Comparison of ENCODE assay signal across 2 cellular contexts in genomic region chr14:20971705-20972021, GRCh38.
TF ChIP-seq lines count a peak whose summit lies in the region.

No MANE protein-coding gene starts in this region.

TF ChIP-seq in HCT116, 20 proteins besides CTCF, POLR2A, EP300 and RAD21:
- TF ChIP-seq EZH2phosphoT487 (IDR thresholded peaks at IDR 0.05; ENCODE audit: borderline replicate concordance) (no peak), YY1 (IDR thresholded peaks at IDR 0.05; ENCODE audit: extremely low read depth, insufficient replicate concordance, low read depth, low read length) (no peak), SP1 (IDR thresholded peaks at IDR 0.05; ENCODE audit: low read depth) (no peak), ELF1 (IDR thresholded peaks at IDR 0.05; ENCODE audit: borderline replicate concordance, low read depth) (no peak), ATF3 (IDR thresholded peaks at IDR 0.05) (no peak), CEBPB (IDR thresholded peaks at IDR 0.05; ENCODE audit: low read depth) (no peak), ZFX (IDR thresholded peaks at IDR 0.05) (no peak), MAX (IDR thresholded peaks at IDR 0.05) (no peak), POLR2AphosphoS5 (IDR thresholded peaks at IDR 0.05; ENCODE audit: low read depth, low read length) (no peak), EGR1 (IDR thresholded peaks at IDR 0.05; ENCODE audit: low read depth) (no peak), SIN3A (IDR thresholded peaks at IDR 0.05; ENCODE audit: low read depth) (no peak), TCF7L2 (IDR thresholded peaks at IDR 0.05; ENCODE audit: borderline replicate concordance, extremely low read depth, insufficient read depth, insufficient read length) (no peak), JUND (IDR thresholded peaks at IDR 0.05) (no peak), SRF (IDR thresholded peaks at IDR 0.05; ENCODE audit: low read depth) (no peak), ZNF274 (IDR thresholded peaks at IDR 0.05; ENCODE audit: low read depth, low read length) (no peak), EZH2 (IDR thresholded peaks at IDR 0.05) (no peak)
- TF ChIP-seq, protein P1, sequence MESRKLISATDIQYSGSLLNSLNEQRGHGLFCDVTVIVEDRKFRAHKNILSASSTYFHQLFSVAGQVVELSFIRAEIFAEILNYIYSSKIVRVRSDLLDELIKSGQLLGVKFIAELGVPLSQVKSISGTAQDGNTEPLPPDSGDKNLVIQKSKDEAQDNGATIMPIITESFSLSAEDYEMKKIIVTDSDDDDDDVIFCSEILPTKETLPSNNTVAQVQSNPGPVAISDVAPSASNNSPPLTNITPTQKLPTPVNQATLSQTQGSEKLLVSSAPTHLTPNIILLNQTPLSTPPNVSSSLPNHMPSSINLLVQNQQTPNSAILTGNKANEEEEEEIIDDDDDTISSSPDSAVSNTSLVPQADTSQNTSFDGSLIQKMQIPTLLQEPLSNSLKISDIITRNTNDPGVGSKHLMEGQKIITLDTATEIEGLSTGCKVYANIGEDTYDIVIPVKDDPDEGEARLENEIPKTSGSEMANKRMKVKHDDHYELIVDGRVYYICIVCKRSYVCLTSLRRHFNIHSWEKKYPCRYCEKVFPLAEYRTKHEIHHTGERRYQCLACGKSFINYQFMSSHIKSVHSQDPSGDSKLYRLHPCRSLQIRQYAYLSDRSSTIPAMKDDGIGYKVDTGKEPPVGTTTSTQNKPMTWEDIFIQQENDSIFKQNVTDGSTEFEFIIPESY (IDR thresholded peaks at IDR 0.05; ENCODE audit: extremely low read depth, insufficient replicate concordance, low read length), result no peak
- TF ChIP-seq, protein P2, sequence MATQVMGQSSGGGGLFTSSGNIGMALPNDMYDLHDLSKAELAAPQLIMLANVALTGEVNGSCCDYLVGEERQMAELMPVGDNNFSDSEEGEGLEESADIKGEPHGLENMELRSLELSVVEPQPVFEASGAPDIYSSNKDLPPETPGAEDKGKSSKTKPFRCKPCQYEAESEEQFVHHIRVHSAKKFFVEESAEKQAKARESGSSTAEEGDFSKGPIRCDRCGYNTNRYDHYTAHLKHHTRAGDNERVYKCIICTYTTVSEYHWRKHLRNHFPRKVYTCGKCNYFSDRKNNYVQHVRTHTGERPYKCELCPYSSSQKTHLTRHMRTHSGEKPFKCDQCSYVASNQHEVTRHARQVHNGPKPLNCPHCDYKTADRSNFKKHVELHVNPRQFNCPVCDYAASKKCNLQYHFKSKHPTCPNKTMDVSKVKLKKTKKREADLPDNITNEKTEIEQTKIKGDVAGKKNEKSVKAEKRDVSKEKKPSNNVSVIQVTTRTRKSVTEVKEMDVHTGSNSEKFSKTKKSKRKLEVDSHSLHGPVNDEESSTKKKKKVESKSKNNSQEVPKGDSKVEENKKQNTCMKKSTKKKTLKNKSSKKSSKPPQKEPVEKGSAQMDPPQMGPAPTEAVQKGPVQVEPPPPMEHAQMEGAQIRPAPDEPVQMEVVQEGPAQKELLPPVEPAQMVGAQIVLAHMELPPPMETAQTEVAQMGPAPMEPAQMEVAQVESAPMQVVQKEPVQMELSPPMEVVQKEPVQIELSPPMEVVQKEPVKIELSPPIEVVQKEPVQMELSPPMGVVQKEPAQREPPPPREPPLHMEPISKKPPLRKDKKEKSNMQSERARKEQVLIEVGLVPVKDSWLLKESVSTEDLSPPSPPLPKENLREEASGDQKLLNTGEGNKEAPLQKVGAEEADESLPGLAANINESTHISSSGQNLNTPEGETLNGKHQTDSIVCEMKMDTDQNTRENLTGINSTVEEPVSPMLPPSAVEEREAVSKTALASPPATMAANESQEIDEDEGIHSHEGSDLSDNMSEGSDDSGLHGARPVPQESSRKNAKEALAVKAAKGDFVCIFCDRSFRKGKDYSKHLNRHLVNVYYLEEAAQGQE (IDR thresholded peaks at IDR 0.05; ENCODE audit: low read depth), result no peak

TF ChIP-seq in HepG2, 621 proteins besides CTCF, POLR2A, EP300 and RAD21:
- TF ChIP-seq, protein P3, sequence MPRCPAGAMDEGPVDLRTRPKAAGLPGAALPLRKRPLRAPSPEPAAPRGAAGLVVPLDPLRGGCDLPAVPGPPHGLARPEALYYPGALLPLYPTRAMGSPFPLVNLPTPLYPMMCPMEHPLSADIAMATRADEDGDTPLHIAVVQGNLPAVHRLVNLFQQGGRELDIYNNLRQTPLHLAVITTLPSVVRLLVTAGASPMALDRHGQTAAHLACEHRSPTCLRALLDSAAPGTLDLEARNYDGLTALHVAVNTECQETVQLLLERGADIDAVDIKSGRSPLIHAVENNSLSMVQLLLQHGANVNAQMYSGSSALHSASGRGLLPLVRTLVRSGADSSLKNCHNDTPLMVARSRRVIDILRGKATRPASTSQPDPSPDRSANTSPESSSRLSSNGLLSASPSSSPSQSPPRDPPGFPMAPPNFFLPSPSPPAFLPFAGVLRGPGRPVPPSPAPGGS (CRISPR knock-in tag; IDR thresholded peaks at IDR 0.05), result 0 out of 2 replicates have a peak, but pooled peaks have one; percentile 2
- TF ChIP-seq XRCC5 (optimal IDR thresholded peaks at IDR 0.05; ENCODE audit: low read length), result peak; percentile 7
- TF ChIP-seq PCBP1 (IDR thresholded peaks at IDR 0.05; ENCODE audit: borderline replicate concordance, low read depth, low read length), result no peak
- no peak for TF ChIP-seq PHF8 (CRISPR knock-in tag; IDR thresholded peaks at IDR 0.05)
- 0 out of 2 replicates have a peak, but pooled peaks have one; percentile 8 for TF ChIP-seq MYC (CRISPR knock-in tag; IDR thresholded peaks at IDR 0.05; ENCODE audit: borderline replicate concordance)
- TF ChIP-seq ZMYM4 (CRISPR knock-in tag; IDR thresholded peaks at IDR 0.05), result no peak
- TF ChIP-seq ZBTB20 (CRISPR knock-in tag; IDR thresholded peaks at IDR 0.05; ENCODE audit: borderline replicate concordance, low read depth), result no peak
- TF ChIP-seq ZFP1 (CRISPR knock-in tag; IDR thresholded peaks at IDR 0.05), result peak; percentile 11; the same call in 1 of the 2 replicates
- TF ChIP-seq ZNF329 (CRISPR knock-in tag; IDR thresholded peaks at IDR 0.05; ENCODE audit: low read depth), result peak; percentile 74; the same call in 1 of the 2 replicates
- TF ChIP-seq, protein P4, sequence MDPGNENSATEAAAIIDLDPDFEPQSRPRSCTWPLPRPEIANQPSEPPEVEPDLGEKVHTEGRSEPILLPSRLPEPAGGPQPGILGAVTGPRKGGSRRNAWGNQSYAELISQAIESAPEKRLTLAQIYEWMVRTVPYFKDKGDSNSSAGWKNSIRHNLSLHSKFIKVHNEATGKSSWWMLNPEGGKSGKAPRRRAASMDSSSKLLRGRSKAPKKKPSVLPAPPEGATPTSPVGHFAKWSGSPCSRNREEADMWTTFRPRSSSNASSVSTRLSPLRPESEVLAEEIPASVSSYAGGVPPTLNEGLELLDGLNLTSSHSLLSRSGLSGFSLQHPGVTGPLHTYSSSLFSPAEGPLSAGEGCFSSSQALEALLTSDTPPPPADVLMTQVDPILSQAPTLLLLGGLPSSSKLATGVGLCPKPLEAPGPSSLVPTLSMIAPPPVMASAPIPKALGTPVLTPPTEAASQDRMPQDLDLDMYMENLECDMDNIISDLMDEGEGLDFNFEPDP (CRISPR knock-in tag; conservative IDR thresholded peaks at IDR 0.05), result 0 out of 2 replicates have a peak, but pooled peaks have one; percentile 53
- 0 out of 2 replicates have a peak, but pooled peaks have one; percentile 2 for TF ChIP-seq ZHX1 (CRISPR knock-in tag; IDR thresholded peaks at IDR 0.05; ENCODE audit: low read depth)
- TF ChIP-seq ZSCAN20 (CRISPR knock-in tag; IDR thresholded peaks at IDR 0.05; ENCODE audit: borderline replicate concordance), result no peak
- TF ChIP-seq, protein P5, sequence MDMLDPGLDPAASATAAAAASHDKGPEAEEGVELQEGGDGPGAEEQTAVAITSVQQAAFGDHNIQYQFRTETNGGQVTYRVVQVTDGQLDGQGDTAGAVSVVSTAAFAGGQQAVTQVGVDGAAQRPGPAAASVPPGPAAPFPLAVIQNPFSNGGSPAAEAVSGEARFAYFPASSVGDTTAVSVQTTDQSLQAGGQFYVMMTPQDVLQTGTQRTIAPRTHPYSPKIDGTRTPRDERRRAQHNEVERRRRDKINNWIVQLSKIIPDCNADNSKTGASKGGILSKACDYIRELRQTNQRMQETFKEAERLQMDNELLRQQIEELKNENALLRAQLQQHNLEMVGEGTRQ (IDR thresholded peaks at IDR 0.05; ENCODE audit: low read depth, low read length), result no peak
- TF ChIP-seq, protein P5 (CRISPR knock-in tag; IDR thresholded peaks at IDR 0.05; ENCODE audit: borderline replicate concordance), result peak; percentile 39; the same call in 1 of the 2 replicates
- TF ChIP-seq ASH2L (IDR thresholded peaks at IDR 0.05; ENCODE audit: insufficient read length, low read depth, low read length), result peak; percentile 6
- TF ChIP-seq ZBTB14 (CRISPR knock-in tag; IDR thresholded peaks at IDR 0.05), result no peak
- peak; percentile 33; the same call in 1 of the 2 replicates for TF ChIP-seq ZNF281 (CRISPR knock-in tag; IDR thresholded peaks at IDR 0.05; ENCODE audit: borderline replicate concordance)
- TF ChIP-seq NFYB (CRISPR knock-in tag; IDR thresholded peaks at IDR 0.05), result peak; percentile 3; the same call in 1 of the 2 replicates
- TF ChIP-seq ZNF138 (CRISPR knock-in tag; IDR thresholded peaks at IDR 0.05; ENCODE audit: low read depth), result 0 out of 2 replicates have a peak, but pooled peaks have one; percentile 45
- no peak for TF ChIP-seq JUNB (CRISPR knock-in tag; IDR thresholded peaks at IDR 0.05; ENCODE audit: borderline replicate concordance)
- no peak for TF ChIP-seq NCOA1 (CRISPR knock-in tag; IDR thresholded peaks at IDR 0.05)
- no peak for TF ChIP-seq ZNF136 (CRISPR knock-in tag; IDR thresholded peaks at IDR 0.05; ENCODE audit: low read depth)
- no peak for TF ChIP-seq MAZ (IDR thresholded peaks at IDR 0.05; ENCODE audit: borderline replicate concordance, low read depth, low read length)
- peak; percentile 63; the same call in 1 of the 2 replicates for TF ChIP-seq MAZ (CRISPR knock-in tag; IDR thresholded peaks at IDR 0.05; ENCODE audit: low read depth)
- no peak for TF ChIP-seq DNMT3B (CRISPR knock-in tag; conservative IDR thresholded peaks at IDR 0.05)
- peak; percentile 28; the same call in 1 of the 2 replicates for TF ChIP-seq TBX2 (CRISPR knock-in tag; IDR thresholded peaks at IDR 0.05; ENCODE audit: borderline replicate concordance)
- no peak for TF ChIP-seq DMAP1 (CRISPR knock-in tag; IDR thresholded peaks at IDR 0.05)
